8 cellular contexts compared by ENCODE assay signal in the genomic region with DNA sequence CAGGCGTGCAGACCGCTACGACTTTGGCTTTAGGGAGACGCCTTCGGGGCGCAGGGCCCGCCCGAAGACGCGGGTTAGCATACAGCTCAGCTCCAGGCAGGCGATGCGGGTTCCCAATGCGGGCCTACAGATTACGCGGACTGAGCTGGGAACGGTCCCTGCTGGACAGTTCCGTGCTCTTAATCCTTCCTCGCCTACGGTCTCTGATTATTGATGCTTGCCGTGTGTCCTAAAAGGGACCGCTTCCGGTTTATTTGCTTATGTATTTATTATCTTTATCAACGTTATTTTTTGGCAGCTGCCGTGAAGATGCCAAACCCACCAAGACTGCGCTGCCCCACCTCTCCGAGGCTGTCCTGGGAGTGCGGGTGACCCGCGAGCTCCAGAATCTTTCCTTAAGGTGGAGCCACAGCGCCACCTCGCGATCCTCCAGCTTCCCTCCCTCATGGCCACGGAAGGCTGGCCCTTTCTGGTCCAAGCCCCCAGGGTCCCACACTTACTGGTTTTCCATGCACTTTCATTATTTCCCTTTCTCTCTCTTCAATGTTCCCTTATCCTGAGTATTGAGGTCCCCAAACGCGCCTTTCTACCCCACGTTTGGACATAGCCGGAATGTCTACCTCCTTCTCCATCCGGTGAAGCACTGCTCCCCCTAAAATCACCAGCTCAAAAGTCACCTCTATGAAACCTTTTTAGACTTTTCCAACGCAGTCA. TPM values are rescaled to one million over a fixed set of nuclear protein-coding genes. Genes with fewer than 3 reads are reported as not detected.
DNase-seq lines count a peak whose midpoint lies in the region; ATAC-seq and TF ChIP-seq lines count a peak whose summit lies in the region.

No MANE protein-coding gene starts in this region.

- no peaks in the 10 kb centered on the region for H3K9me3 Mint-ChIP-seq in activated naive CD8-positive, alpha-beta T cell treated with anti-CD3 and anti-CD28 coated beads for 36 hours

- peak; percentile 50 for ATAC-seq in GM21381 (IDR thresholded peaks at IDR 0.05; ENCODE audit: unreplicated experiment)
- peak; percentile 84 to 93 (median 90) for ATAC-seq in heart right ventricle

- 3 to 6% methylated on average over 39 of the region's 39 CpGs for WGBS in heart right ventricle, 2 donors

- no peak overlapping the region for H3K27ac Mint-ChIP-seq in activated naive CD8-positive, alpha-beta T cell treated with anti-CD3 and anti-CD28 coated beads for 36 hours

- no peak overlapping the region for H3K9ac ChIP-seq in HUES6 (ENCODE audit: low read length)

- H3K27me3 Mint-ChIP-seq in activated naive CD8-positive, alpha-beta T cell treated with anti-CD3 and anti-CD28 coated beads for 36 hours, result peaks cover 64% of the 10 kb centered on the region

- TF ChIP-seq CTCF in heart right ventricle (IDR thresholded peaks at IDR 0.05), result peak; percentile 71 to 97 (median 96)

- peak; percentile 38 for DNase-seq in DMS 273 treated with DMSO at 0.1 percent for 48 hours (lab: John Stamatoyannopoulos, UW)
- peak; percentile 79 for DNase-seq in SK-N-DZ (ENCODE audit: low spot score)
- peak; percentile 66 for DNase-seq in activated naive CD8-positive, alpha-beta T cell treated with anti-CD3 and anti-CD28 coated beads for 36 hours
- peak; percentile 81 to 85 for DNase-seq in heart right ventricle
- peak; percentile 26 for DNase-seq in pulmonary artery endothelial cell (ENCODE audit: low read depth, low spot score)
- no peak for DNase-seq in DMS153 (lab: John Stamatoyannopoulos, UW)

- peak overlapping the region; percentile 76 for H3K4me3 Mint-ChIP-seq in activated naive CD8-positive, alpha-beta T cell treated with anti-CD3 and anti-CD28 coated beads for 36 hours

- H3K4me1 ChIP-seq in HUES6 (ENCODE audit: control insufficient read depth, insufficient read depth, low read length) (peaks cover 21% of the 10 kb centered on the region), heart right ventricle (peaks cover 0 to 51% (median 27%) of the 10 kb centered on the region in 9 donors)

- H3K36me3 ChIP-seq in HUES6 (ENCODE audit: control insufficient read depth, insufficient read depth, low read length), result no peaks in the 10 kb centered on the region
- no peaks in the 10 kb centered on the region for H3K36me3 ChIP-seq in heart right ventricle

- H3K4me3 ChIP-seq in HUES6 (ENCODE audit: low read depth, low read length), result peak overlapping the region; percentile 67
- H3K4me3 ChIP-seq in heart right ventricle, result peak overlapping the region in 9 of 10 donors; percentile 1 to 55 (median 41)

- peaks cover 19% of the 10 kb centered on the region for H3K4me1 Mint-ChIP-seq in activated naive CD8-positive, alpha-beta T cell treated with anti-CD3 and anti-CD28 coated beads for 36 hours

- peaks cover 82% of the 10 kb centered on the region for H3K27me3 ChIP-seq in HUES6 (ENCODE audit: control insufficient read depth, insufficient read depth, low read length)
- H3K27me3 ChIP-seq in heart right ventricle, result peaks cover 4 to 82% (median 48%) of the 10 kb centered on the region in 7 donors

- H3K27ac ChIP-seq in HUES6 (ENCODE audit: low read depth, low read length) (no peak overlapping the region), heart right ventricle (peak overlapping the region in 4 of 10 donors; percentile 1 to 35 (median 20))

- intact Hi-C loops in heart right ventricle (cut with DNase I), result loop anchor here (1.0 to 10.0 kb wide), 19 partner anchors 409 to 1342 kb away; no protein-coding TSS in a partner anchor

- H3K9me3 ChIP-seq in HUES6 (ENCODE audit: control insufficient read depth, insufficient read depth, low read depth, low read length) (no peaks in the 10 kb centered on the region), heart right ventricle (no peaks in the 10 kb centered on the region)

- H3K36me3 Mint-ChIP-seq in activated naive CD8-positive, alpha-beta T cell treated with anti-CD3 and anti-CD28 coated beads for 36 hours, result no peaks in the 10 kb centered on the region

RNA-seq across cellular contexts. Expression of gene EBF1, which starts 7.0 kb away (rescaled TPM):
- 3.6 and 3.8 TPM in 2 replicates for polyA plus RNA-seq in SK-N-DZ (2014; cell fraction: cytosol; rRNA removed)
- 3.1 and 4.1 TPM in 2 replicates for polyA plus RNA-seq in SK-N-DZ (2014; cell fraction: nucleus; rRNA removed)
- total RNA-seq in activated naive CD8-positive, alpha-beta T cell treated with anti-CD3 and anti-CD28 coated beads for 36 hours, result under 1 TPM; 0.21 to 0.22 TPM
- total RNA-seq in heart right ventricle, result 10 to 100 TPM in 6 of 10 donors, 1 to 10 TPM in 4; 8.5 to 16.1 (median 11.0) TPM
- 10 to 100 TPM in 1 of 2 donors, 1 to 10 TPM in 1; 3.2 to 10.1 TPM for polyA plus RNA-seq in heart right ventricle
- total RNA-seq in pulmonary artery endothelial cell, result 0.07 and 0.28 TPM in 2 replicates
